20 cellular contexts compared by ENCODE assay signal in the genomic region with DNA sequence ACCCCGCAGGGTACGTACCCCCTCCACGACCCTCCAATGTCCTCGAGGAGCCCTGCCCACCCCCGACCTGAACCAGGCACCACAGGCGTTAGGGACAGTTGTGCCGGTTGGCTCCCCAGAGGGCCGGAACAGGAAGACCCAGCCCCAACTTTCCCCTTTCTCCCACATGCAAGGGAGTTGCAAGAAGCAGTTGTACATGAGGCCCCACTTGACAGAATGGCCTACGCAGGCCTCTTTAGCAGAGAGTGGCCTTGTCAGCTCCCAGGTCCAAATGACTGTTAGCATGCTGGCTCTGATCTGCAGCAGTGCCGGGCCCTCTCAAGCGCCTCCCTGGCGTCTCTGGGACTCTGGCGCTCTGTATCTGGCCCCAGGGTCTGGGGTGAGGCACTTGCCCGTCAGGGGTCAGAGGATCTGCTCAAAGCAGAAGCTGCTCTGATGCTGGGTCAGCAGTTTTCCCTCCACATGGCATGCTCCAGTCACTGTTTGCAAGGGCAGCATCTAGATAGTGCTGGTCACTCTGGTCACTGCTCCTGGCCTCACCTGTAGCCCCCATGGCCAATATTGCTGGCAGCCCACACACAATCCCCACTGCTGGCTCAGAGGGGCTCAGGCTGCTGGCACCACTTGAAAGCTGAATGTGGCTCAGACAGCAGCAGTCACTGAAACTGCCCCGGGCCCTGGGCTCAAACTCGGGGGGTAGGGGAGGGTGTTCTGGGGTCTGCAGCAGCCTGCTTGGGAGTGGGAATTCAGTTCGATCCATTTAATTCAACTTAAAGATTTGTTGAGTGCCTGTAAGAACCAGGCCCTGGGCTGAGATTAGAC.
"Had no signal": no experiment of that assay in that cellular context is flagged by ENCODE, and none has a peak within 500 bp of the region (broad histone marks: within the 10 kb centered on the region; RNA-seq: fewer than 3 reads in every experiment).

No MANE protein-coding gene starts in this region.

- H3K9me3 Mint-ChIP-seq: activated naive CD4-positive, alpha-beta T cell treated with anti-CD3 and anti-CD28 coated beads, Interleukin-2, amount 50 U/mL, for 24 hours; activated T-cell treated with anti-CD3 and anti-CD28 coated beads, Interleukin-2, amount 50 U/mL, for 4 hours had no signal

- H3K4me3 Mint-ChIP-seq: activated naive CD4-positive, alpha-beta T cell treated with anti-CD3 and anti-CD28 coated beads, Interleukin-2, amount 50 U/mL, for 24 hours; activated T-cell treated with anti-CD3 and anti-CD28 coated beads, Interleukin-2, amount 50 U/mL, for 4 hours; type B pancreatic cell had no signal

- H3K27ac Mint-ChIP-seq: type B pancreatic cell had no signal

- ATAC-seq: activated T-cell treated with anti-CD3 and anti-CD28 coated beads, Interleukin-2, amount 50 U/mL, for 4 hours; stimulated activated naive CD8-positive, alpha-beta T cell treated with anti-CD3 and anti-CD28 coated beads, Interleukin-15, Interleukin-2, amounts not matched to agents 100 U/mL and 50 U/mL, for 24 hours had no signal

- H3K36me3 Mint-ChIP-seq: activated naive CD4-positive, alpha-beta T cell treated with anti-CD3 and anti-CD28 coated beads, Interleukin-2, amount 50 U/mL, for 24 hours; type B pancreatic cell had no signal

- H3K36me3 ChIP-seq: adrenal gland, cardiac muscle cell, esophagus squamous epithelium, lower lobe of right lung had no signal

- H3K4me1 Mint-ChIP-seq: activated naive CD4-positive, alpha-beta T cell treated with anti-CD3 and anti-CD28 coated beads, Interleukin-2, amount 50 U/mL, for 24 hours had no signal

- H3K27me3 ChIP-seq: adrenal gland, cardiac muscle cell, esophagus squamous epithelium had no signal

- H3K27ac ChIP-seq: cardiac muscle cell, lower lobe of right lung, SK-N-MC had no signal

- H3K9me3 ChIP-seq: adrenal gland, esophagus squamous epithelium, lower lobe of right lung had no signal

- H3K4me3 ChIP-seq: adrenal gland, cardiac muscle cell, esophagus squamous epithelium, lower lobe of right lung, SK-N-MC had no signal

- DNase-seq: activated CD4-positive, alpha-beta T cell treated with anti-CD3 and anti-CD28 coated beads for 1 hour; activated CD4-positive, alpha-beta T cell treated with anti-CD3 and anti-CD28 coated beads, Interleukin-2, amount 50 U/mL, for 4 hours; activated effector memory CD4-positive, alpha-beta T cell treated with anti-CD3 and anti-CD28 coated beads, Interleukin-2, amount 50 U/mL, for 16 hours; activated T-cell treated with anti-CD3 and anti-CD28 coated beads, Interleukin-2, amount 50 U/mL, for 4 hours; esophagus squamous epithelium; hippocampal formation; lower lobe of right lung; midbrain; posterior cingulate gyrus; retina; small intestine; stimulated activated CD4-positive, alpha-beta T cell treated with anti-CD3 and anti-CD28 coated beads, Interleukin-4, amount 100 ng/mL, for 24 hours; stimulated activated naive CD8-positive, alpha-beta T cell treated with anti-CD3 and anti-CD28 coated beads, Interleukin-15, Interleukin-2, amounts not matched to agents 100 U/mL and 50 U/mL, for 24 hours; T-helper 1 cell; T1000 had no signal

- H3K4me1 ChIP-seq: lower lobe of right lung had no signal
